In genomic region chr16:88820335-88821025, GRCh38 we compare ENCODE assay signal across 20 cellular contexts.
"Had no signal": no experiment of that assay in that cellular context is flagged by ENCODE, and none has a peak within 500 bp of the region (broad histone marks: within the 10 kb centered on the region; RNA-seq: fewer than 3 reads in every experiment).

No MANE protein-coding gene starts in this region.

- H3K9ac ChIP-seq: SK-N-SH had no signal

- H3K9me3 ChIP-seq: SK-N-SH had no signal

- H3K27ac ChIP-seq: HL-60 had no signal

- ATAC-seq: T-cell had no signal

- DNase-seq: KBM-7, MV-4-11, NCI-H1048, NCI-H1105, NCI-H1417, NCI-H1436 treated with DMSO at 0.1 percent for 48 hours, NCI-H1694, NCI-H187 treated with DMSO at 0.1 percent for 48 hours, NCI-H2029 treated with DMSO at 0.1 percent for 48 hours, NCI-H2171 treated with DMSO at 0.1 percent for 48 hours, NCI-H345, NCI-H446 treated with DMSO at 0.1 percent for 48 hours, NCI-H510A treated with DMSO at 0.1 percent for 48 hours, NCI-H526, RPMI8226, SHP77, SK-N-SH, SW 1271, T-cell had no signal

- H3K4me2 ChIP-seq: SK-N-SH had no signal
